Comparison of ENCODE assay signal across 1 cellular context in the genomic region with DNA sequence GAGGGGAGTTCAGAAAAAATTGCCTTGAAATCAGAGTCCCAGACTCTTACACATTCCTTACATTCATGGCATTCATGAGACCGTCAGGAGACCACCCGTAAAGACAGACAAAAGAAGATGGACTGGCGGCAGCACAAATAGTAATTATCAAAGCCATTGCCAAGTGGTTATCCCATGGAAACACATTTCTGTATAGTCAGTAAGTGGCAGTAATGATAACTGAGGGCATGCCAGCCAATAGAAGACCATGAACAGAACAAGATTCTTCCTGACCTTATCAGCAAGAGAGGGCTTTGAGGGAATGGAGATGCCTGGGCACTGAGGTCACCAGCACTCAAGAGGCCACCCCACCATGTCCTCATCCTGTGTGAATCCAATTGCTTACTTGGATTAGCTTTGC.
TF ChIP-seq lines count a peak whose summit lies in the region.

No MANE protein-coding gene starts in this region.

TF ChIP-seq in SK-N-SH, 30 proteins besides CTCF, POLR2A, EP300 and RAD21 (continued from another document):
- TF ChIP-seq, protein P1, sequence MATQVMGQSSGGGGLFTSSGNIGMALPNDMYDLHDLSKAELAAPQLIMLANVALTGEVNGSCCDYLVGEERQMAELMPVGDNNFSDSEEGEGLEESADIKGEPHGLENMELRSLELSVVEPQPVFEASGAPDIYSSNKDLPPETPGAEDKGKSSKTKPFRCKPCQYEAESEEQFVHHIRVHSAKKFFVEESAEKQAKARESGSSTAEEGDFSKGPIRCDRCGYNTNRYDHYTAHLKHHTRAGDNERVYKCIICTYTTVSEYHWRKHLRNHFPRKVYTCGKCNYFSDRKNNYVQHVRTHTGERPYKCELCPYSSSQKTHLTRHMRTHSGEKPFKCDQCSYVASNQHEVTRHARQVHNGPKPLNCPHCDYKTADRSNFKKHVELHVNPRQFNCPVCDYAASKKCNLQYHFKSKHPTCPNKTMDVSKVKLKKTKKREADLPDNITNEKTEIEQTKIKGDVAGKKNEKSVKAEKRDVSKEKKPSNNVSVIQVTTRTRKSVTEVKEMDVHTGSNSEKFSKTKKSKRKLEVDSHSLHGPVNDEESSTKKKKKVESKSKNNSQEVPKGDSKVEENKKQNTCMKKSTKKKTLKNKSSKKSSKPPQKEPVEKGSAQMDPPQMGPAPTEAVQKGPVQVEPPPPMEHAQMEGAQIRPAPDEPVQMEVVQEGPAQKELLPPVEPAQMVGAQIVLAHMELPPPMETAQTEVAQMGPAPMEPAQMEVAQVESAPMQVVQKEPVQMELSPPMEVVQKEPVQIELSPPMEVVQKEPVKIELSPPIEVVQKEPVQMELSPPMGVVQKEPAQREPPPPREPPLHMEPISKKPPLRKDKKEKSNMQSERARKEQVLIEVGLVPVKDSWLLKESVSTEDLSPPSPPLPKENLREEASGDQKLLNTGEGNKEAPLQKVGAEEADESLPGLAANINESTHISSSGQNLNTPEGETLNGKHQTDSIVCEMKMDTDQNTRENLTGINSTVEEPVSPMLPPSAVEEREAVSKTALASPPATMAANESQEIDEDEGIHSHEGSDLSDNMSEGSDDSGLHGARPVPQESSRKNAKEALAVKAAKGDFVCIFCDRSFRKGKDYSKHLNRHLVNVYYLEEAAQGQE (IDR thresholded peaks at IDR 0.05; ENCODE audit: low read depth, low read length) = no peak
- TF ChIP-seq MAX (IDR thresholded peaks at IDR 0.05; ENCODE audit: low read depth) = no peak
- TF ChIP-seq TEAD4 (IDR thresholded peaks at IDR 0.05; ENCODE audit: borderline replicate concordance, insufficient read depth) = no peak
- TF ChIP-seq GABPA (IDR thresholded peaks at IDR 0.05; ENCODE audit: low read depth) = no peak
- no peak for TF ChIP-seq FOXJ3 (CRISPR knock-in tag; IDR thresholded peaks at IDR 0.05)
- TF ChIP-seq, protein P2, sequence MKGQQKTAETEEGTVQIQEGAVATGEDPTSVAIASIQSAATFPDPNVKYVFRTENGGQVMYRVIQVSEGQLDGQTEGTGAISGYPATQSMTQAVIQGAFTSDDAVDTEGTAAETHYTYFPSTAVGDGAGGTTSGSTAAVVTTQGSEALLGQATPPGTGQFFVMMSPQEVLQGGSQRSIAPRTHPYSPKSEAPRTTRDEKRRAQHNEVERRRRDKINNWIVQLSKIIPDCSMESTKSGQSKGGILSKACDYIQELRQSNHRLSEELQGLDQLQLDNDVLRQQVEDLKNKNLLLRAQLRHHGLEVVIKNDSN (IDR thresholded peaks at IDR 0.05; ENCODE audit: borderline replicate concordance, low read depth) = no peak
- no peak for TF ChIP-seq TCF12 (IDR thresholded peaks at IDR 0.05)
- TF ChIP-seq RFX5 (IDR thresholded peaks at IDR 0.05; ENCODE audit: low read length) = no peak
- TF ChIP-seq FOXM1 (IDR thresholded peaks at IDR 0.05; ENCODE audit: low read depth) = no peak
- TF ChIP-seq NFIC (IDR thresholded peaks at IDR 0.05; ENCODE audit: borderline replicate concordance) = no peak
- TF ChIP-seq, protein P3, sequence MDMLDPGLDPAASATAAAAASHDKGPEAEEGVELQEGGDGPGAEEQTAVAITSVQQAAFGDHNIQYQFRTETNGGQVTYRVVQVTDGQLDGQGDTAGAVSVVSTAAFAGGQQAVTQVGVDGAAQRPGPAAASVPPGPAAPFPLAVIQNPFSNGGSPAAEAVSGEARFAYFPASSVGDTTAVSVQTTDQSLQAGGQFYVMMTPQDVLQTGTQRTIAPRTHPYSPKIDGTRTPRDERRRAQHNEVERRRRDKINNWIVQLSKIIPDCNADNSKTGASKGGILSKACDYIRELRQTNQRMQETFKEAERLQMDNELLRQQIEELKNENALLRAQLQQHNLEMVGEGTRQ (IDR thresholded peaks at IDR 0.05; ENCODE audit: borderline replicate concordance, low read depth, low read length) = no peak
- TF ChIP-seq RXRA (IDR thresholded peaks at IDR 0.05; ENCODE audit: borderline replicate concordance, low read depth) = no peak
- no peak for TF ChIP-seq ZBTB33 (IDR thresholded peaks at IDR 0.05; ENCODE audit: borderline replicate concordance, low read depth)
- no peak for TF ChIP-seq RCOR1 (IDR thresholded peaks at IDR 0.05; ENCODE audit: low read length)
- TF ChIP-seq YY1 (IDR thresholded peaks at IDR 0.05; ENCODE audit: low read depth) = no peak
